Comparison of ENCODE assay signal across 12 cellular contexts in the genomic region with DNA sequence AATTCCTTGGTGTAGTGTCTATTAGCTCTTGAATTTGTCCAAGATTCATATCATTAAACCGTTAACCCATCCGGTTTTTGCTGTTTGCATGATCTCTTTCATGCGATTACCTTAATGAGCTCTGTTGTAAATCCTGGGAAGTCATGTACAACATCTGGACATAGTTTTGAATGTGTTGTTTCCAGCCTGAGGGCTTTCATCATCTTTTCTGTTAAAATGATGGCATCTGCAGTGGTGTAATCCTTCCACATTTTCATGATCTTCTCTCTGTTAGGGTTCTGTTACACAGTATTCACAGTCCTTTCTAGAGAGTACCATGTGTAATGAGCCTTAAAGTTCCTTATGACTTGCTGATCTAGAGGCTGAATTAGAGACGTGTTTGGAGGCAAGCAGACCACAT.
A peak's percentile ranks its signal among the peaks of the same experiment; 100 is the strongest.
DNase-seq lines count a peak whose midpoint lies in the region; ATAC-seq and TF ChIP-seq lines count a peak whose summit lies in the region.
"Had no signal": no experiment of that assay in that cellular context is flagged by ENCODE, and none has a peak within 500 bp of the region (broad histone marks: within the 10 kb centered on the region; RNA-seq: fewer than 3 reads in every experiment).

No MANE protein-coding gene starts in this region.

- ATAC-seq in natural killer cell treated with Interleukin-12 subunit alpha and Interleukin-12 subunit beta and Interleukin-15 and Interleukin-18, amount 100 ng/mL, for 72 hours = no peak

- H3K36me3 Mint-ChIP-seq in natural killer cell treated with Interleukin-12 subunit alpha and Interleukin-12 subunit beta and Interleukin-15 and Interleukin-18, amount 100 ng/mL, for 72 hours = no peaks in the 10 kb centered on the region

- no peaks in the 10 kb centered on the region for H3K9me3 Mint-ChIP-seq in natural killer cell treated with Interleukin-12 subunit alpha and Interleukin-12 subunit beta and Interleukin-15 and Interleukin-18, amount 100 ng/mL, for 72 hours
- H3K9me3 Mint-ChIP-seq: H9 had no signal

- H3K27me3 Mint-ChIP-seq in natural killer cell treated with Interleukin-12 subunit alpha and Interleukin-12 subunit beta and Interleukin-15 and Interleukin-18, amount 100 ng/mL, for 72 hours = no peaks in the 10 kb centered on the region

- no peak overlapping the region for H3K27ac Mint-ChIP-seq in natural killer cell treated with Interleukin-12 subunit alpha and Interleukin-12 subunit beta and Interleukin-15 and Interleukin-18, amount 100 ng/mL, for 72 hours
- H3K27ac Mint-ChIP-seq: H9 had no signal

- no peak overlapping the region for H3K4me3 ChIP-seq in AG10803 (ENCODE audit: low read length)
- no peak overlapping the region for H3K4me3 ChIP-seq in foreskin fibroblast (ENCODE audit: low read depth in 1 of 2, low read length in 2 of 2)
- H3K4me3 ChIP-seq: BLaER1 had no signal

- TF ChIP-seq CTCF in AG10803 (conservative IDR thresholded peaks at IDR 0.05; ENCODE audit: low read length) (no peak), foreskin fibroblast (IDR thresholded peaks at IDR 0.05; ENCODE audit: low read depth, low read length) (no peak)

- peak; percentile 61 for DNase-seq in AG10803 (ENCODE audit: low read depth)
- DNase-seq in EH (ENCODE audit: low read depth) = peak; percentile 63
- DNase-seq in MV-4-11 (lab: John Stamatoyannopoulos, UW) = peak; percentile 12
- peak; percentile 26 to 73 for DNase-seq in foreskin fibroblast
- DNase-seq in stimulated activated CD4-positive, alpha-beta T cell treated with anti-CD3 and anti-CD28 coated beads, Interleukin-15, amount 100 ng/mL, for 24 hours = no peak
- no peak for DNase-seq in activated CD8-positive, alpha-beta memory T cell treated with anti-CD3 and anti-CD28 coated beads for 24 hours
- DNase-seq in natural killer cell treated with Interleukin-12 subunit alpha and Interleukin-12 subunit beta and Interleukin-15 and Interleukin-18, amount 100 ng/mL, for 72 hours (ENCODE audit: low spot score) = no peak
- DNase-seq: ACHN, DMS53, GOT3, H9 had no signal

- H3K4me1 Mint-ChIP-seq in natural killer cell treated with Interleukin-12 subunit alpha and Interleukin-12 subunit beta and Interleukin-15 and Interleukin-18, amount 100 ng/mL, for 72 hours (ENCODE audit: low read depth in 2 of 2) = no peaks in the 10 kb centered on the region
- H3K4me1 Mint-ChIP-seq: H9 had no signal

- H3K4me3 Mint-ChIP-seq in natural killer cell treated with Interleukin-12 subunit alpha and Interleukin-12 subunit beta and Interleukin-15 and Interleukin-18, amount 100 ng/mL, for 72 hours = no peak overlapping the region
- H3K4me3 Mint-ChIP-seq: H9 had no signal

Comparison
In these comparisons a context has a peak if more than half of its experiments do, and no peak if none do; other contexts are left out.
1. DNase-seq: peak in AG10803 (single experiment), EH (single experiment), MV-4-11 (single experiment) and foreskin fibroblast (2 of 2); none in stimulated activated CD4-positive, alpha-beta T cell treated with anti-CD3 and anti-CD28 coated beads, Interleukin-15, amount 100 ng/mL, for 24 hours (single experiment), activated CD8-positive, alpha-beta memory T cell treated with anti-CD3 and anti-CD28 coated beads for 24 hours (single experiment) and natural killer cell treated with Interleukin-12 subunit alpha and Interleukin-12 subunit beta and Interleukin-15 and Interleukin-18, amount 100 ng/mL, for 72 hours (single experiment).